8 cellular contexts compared by ENCODE assay signal in the genomic region with DNA sequence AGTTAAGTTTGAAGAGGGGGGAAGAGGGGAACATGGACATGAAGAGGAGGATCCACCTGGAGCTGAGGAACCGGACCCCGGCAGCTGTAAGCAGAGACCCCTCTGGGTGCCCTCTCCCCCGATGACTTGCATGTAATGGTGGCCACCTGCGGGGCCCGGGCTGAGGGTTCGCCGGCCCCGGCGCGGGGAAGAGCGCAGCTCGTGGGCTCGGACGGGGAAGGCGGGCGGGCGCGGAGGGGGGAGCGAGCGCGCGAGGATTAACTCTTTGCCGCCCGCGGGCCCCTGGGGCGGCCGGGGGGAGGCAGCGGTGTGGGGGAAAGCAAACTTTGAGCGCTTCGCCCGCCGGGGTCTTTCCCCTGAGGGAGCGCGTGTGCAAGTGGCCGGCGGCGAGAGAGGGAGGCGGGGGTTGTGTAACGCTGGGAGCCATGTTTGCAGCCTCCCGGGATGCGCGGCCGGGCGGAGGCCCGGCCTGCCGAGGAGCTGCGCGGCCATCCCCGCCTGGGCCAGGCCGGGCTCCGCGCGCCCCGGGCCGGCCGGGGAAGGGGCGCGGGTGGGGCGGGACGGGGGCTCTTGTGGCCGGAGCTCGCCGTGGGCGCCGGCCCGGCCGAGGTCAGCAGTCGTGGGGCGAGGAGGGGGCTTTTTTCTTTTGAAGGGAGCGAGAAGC. TPM values are rescaled to one million over a fixed set of nuclear protein-coding genes. Genes with fewer than 3 reads are reported as not detected.
DNase-seq lines count a peak whose midpoint lies in the region; ATAC-seq and TF ChIP-seq lines count a peak whose summit lies in the region.

No MANE protein-coding gene starts in this region.

- no peaks in the 10 kb centered on the region for H3K9me3 ChIP-seq in ascending aorta
- H3K9me3 ChIP-seq in iPS DF 6.9 (ENCODE audit: control insufficient read depth, insufficient read depth, low read length) = no peaks in the 10 kb centered on the region

- TF ChIP-seq CTCF in ascending aorta (IDR thresholded peaks at IDR 0.05) = no peak

- H3K27me3 ChIP-seq in ascending aorta = no peaks in the 10 kb centered on the region
- peaks cover 39% of the 10 kb centered on the region for H3K27me3 ChIP-seq in iPS DF 6.9 (ENCODE audit: control insufficient read depth, insufficient read depth, low read length)

- DNase-seq in NCI-H524 (lab: John Stamatoyannopoulos, UW) = peak; percentile 50 to 57
- no peak for DNase-seq in NCI-H524 treated with DMSO at 0.1 percent for 48 hours (lab: John Stamatoyannopoulos, UW)
- peak; percentile 9 to 67 for DNase-seq in ascending aorta (ENCODE audit: low spot score in 2 of 2)
- DNase-seq in iPS DF 6.9 (ENCODE audit: low read depth, low spot score) = no peak
- peak; percentile 77 for DNase-seq in sciatic nerve (ENCODE audit: low spot score)
- no peak for DNase-seq in SIG-M5 treated with dmso at 0.1 percent for 504 hours (lab: John Stamatoyannopoulos, UW; ENCODE audit: unreplicated experiment)

- no CpG with 5 or more reads among the region's 70 CpGs for WGBS in iPS DF 6.9 (ENCODE audit: insufficient coverage, insufficient read length)

- ATAC-seq in HG03135 (IDR thresholded peaks at IDR 0.05; ENCODE audit: unreplicated experiment) (peak; percentile 14), SK-N-SH treated with all-trans-retinoic acid at 6 μM for 48 hours (peak; percentile 52), sciatic nerve (peak; percentile 40)

- H3K4me3 ChIP-seq in ascending aorta = peak overlapping the region; percentile 86 to 91
- peak overlapping the region; percentile 45 for H3K4me3 ChIP-seq in iPS DF 6.9 (ENCODE audit: low read length)

- intact Hi-C loops in ascending aorta (cut with DNase I) (loop anchor here (1.0 to 10.0 kb wide), 7 partner anchors 51 to 811 kb away; a partner anchor contains a TSS), sciatic nerve (cut with DNase I) (loop anchor here (5.0 kb wide), 1 partner anchor 61 kb away; a partner anchor contains a TSS)

- H3K4me1 ChIP-seq in ascending aorta = peaks cover 7 to 20% of the 10 kb centered on the region in 2 donors
- no peaks in the 10 kb centered on the region for H3K4me1 ChIP-seq in iPS DF 6.9 (ENCODE audit: control insufficient read depth, insufficient read depth, low read length)

- H3K36me3 ChIP-seq in ascending aorta (no peaks in the 10 kb centered on the region), iPS DF 6.9 (ENCODE audit: control insufficient read depth, insufficient read depth, low read length) (no peaks in the 10 kb centered on the region)

- H3K27ac ChIP-seq in ascending aorta (peak overlapping the region; percentile 97 to 99), iPS DF 6.9 (ENCODE audit: low read length) (no peak overlapping the region)

TF ChIP-seq in SK-N-SH treated with all-trans-retinoic acid at 6 μM for 48 hours, 23 proteins besides CTCF, POLR2A, EP300 and RAD21:
- TF ChIP-seq ZNF70 (CRISPR knock-in tag; IDR thresholded peaks at IDR 0.05) (no peak), ISL1 (CRISPR knock-in tag; IDR thresholded peaks at IDR 0.05) (no peak), GLIS3 (CRISPR knock-in tag; IDR thresholded peaks at IDR 0.05) (no peak), ZNF565 (CRISPR knock-in tag; conservative IDR thresholded peaks at IDR 0.05; ENCODE audit: low read depth) (no peak), CSDC2 (CRISPR knock-in tag; IDR thresholded peaks at IDR 0.05) (no peak), ARNTL (CRISPR knock-in tag; IDR thresholded peaks at IDR 0.05; ENCODE audit: borderline replicate concordance, low read depth) (no peak)
- TF ChIP-seq, protein P1, sequence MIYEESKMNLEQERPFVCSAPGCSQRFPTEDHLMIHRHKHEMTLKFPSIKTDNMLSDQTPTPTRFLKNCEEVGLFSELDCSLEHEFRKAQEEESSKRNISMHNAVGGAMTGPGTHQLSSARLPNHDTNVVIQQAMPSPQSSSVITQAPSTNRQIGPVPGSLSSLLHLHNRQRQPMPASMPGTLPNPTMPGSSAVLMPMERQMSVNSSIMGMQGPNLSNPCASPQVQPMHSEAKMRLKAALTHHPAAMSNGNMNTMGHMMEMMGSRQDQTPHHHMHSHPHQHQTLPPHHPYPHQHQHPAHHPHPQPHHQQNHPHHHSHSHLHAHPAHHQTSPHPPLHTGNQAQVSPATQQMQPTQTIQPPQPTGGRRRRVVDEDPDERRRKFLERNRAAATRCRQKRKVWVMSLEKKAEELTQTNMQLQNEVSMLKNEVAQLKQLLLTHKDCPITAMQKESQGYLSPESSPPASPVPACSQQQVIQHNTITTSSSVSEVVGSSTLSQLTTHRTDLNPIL (CRISPR knock-in tag; IDR thresholded peaks at IDR 0.05; ENCODE audit: low read depth) = no peak

RNA-seq across cellular contexts. Expression of a gene that starts 0.5 kb away (rescaled TPM):
- total RNA-seq in ascending aorta (13.9 TPM), sciatic nerve (145 TPM)

RNA-seq across cellular contexts. Expression of a gene that starts 45.7 kb away (rescaled TPM):
- total RNA-seq in ascending aorta (not detected), sciatic nerve (6.4 TPM)

Comparison
In these comparisons a context has a peak if more than half of its experiments do, and no peak if none do; other contexts are left out.
1. DNase-seq: peak in NCI-H524 (2 of 2), ascending aorta (2 of 2) and sciatic nerve (single experiment); none in NCI-H524 treated with DMSO at 0.1 percent for 48 hours (single experiment), iPS DF 6.9 (single experiment) and SIG-M5 treated with dmso at 0.1 percent for 504 hours (single experiment).
2. Peak in every context shown above with its lines, with median percentiles within 50 percentile points of each other: ATAC-seq.